Comparison of ENCODE assay signal across 21 cellular contexts in genomic region chr17:14840616-14841231, GRCh38.
DNase-seq lines count a peak whose midpoint lies in the region; ATAC-seq, FAIRE-seq and TF ChIP-seq lines count a peak whose summit lies in the region.
"Had no signal": no experiment of that assay in that cellular context is flagged by ENCODE, and none has a peak within 500 bp of the region (broad histone marks: within the 10 kb centered on the region; RNA-seq: fewer than 3 reads in every experiment).

No MANE protein-coding gene starts in this region.

- H3K9me3 ChIP-seq in AG04450 (ENCODE audit: control insufficient read depth, insufficient read depth, low read length) (peaks cover 9% of the 10 kb centered on the region), keratinocyte (ENCODE audit: control insufficient read depth, low read depth, low read length) (peaks cover 2% of the 10 kb centered on the region)

- POLR2A ChIA-PET in AG04450 (lab: Yijun Ruan, JAX) (no interaction called here), HEK293T (lab: Yijun Ruan, JAX) (no interaction called here)

- H3K27ac ChIP-seq in AG04450 (ENCODE audit: low read depth, low read length) (peak overlapping the region; percentile 80), keratinocyte (ENCODE audit: control insufficient read depth, insufficient read depth, low read length) (peak overlapping the region; percentile 66)
- H3K27ac ChIP-seq: tibial nerve had no signal

- H3K4me1 ChIP-seq in keratinocyte (ENCODE audit: control insufficient read depth, extremely low read depth, insufficient read depth, low read length) = peaks cover 55% of the 10 kb centered on the region
- H3K4me1 ChIP-seq: tibial nerve had no signal

- no peaks in the 10 kb centered on the region for H4K20me1 ChIP-seq in keratinocyte (ENCODE audit: control insufficient read depth, extremely low read depth, insufficient read depth, low read length)

- H3K4me3 ChIP-seq in AG04450 (ENCODE audit: low read depth, low read length) = no peak overlapping the region
- no peak overlapping the region for H3K4me3 ChIP-seq in keratinocyte (ENCODE audit: control insufficient read depth in 2 of 3, extremely low read depth in 1 of 3, insufficient read depth in 2 of 3, low read depth in 1 of 3, low read length in 3 of 3)
- H3K4me3 ChIP-seq: tibial nerve had no signal

- peak overlapping the region; percentile 31 for H3K9ac ChIP-seq in keratinocyte (ENCODE audit: control insufficient read depth, extremely low read depth, insufficient read depth, low read length)

- H3K9me1 ChIP-seq in keratinocyte (ENCODE audit: control insufficient read depth, extremely low read depth, insufficient read depth, low read length) = no peaks in the 10 kb centered on the region

- H3K27me3 ChIP-seq in AG04450 (ENCODE audit: control insufficient read depth, insufficient read depth, low read length) = no peaks in the 10 kb centered on the region
- no peaks in the 10 kb centered on the region for H3K27me3 ChIP-seq in keratinocyte (ENCODE audit: control insufficient read depth, extremely low read depth, insufficient read depth, low read length)
- H3K27me3 ChIP-seq: tibial nerve had no signal

- FAIRE-seq in keratinocyte (lab: Jason Lieb, UNC) = no peak
- FAIRE-seq: frontal cortex had no signal

- CTCF ChIA-PET in AG04450 (lab: Charles Lee) (no interaction called here), HEK293T (lab: Yijun Ruan, JAX) (no interaction called here)

- H3K36me3 ChIP-seq in keratinocyte (ENCODE audit: control insufficient read depth in 2 of 2, extremely low read depth in 1 of 2, insufficient read depth in 2 of 2, low read length in 2 of 2) = no peaks in the 10 kb centered on the region
- H3K36me3 ChIP-seq: tibial nerve had no signal

- DNase-seq in AG04450 (ENCODE audit: low read depth, low spot score) (peak; percentile 46), LHCN-M2 (ENCODE audit: low read depth) (peak; percentile 24), dedifferentiated amniotic fluid mesenchymal stem cell (ENCODE audit: extremely low spot score) (peak; percentile 69), keratinocyte (ENCODE audit: low read depth, low spot score) (no peak), NCI-H1930 (lab: John Stamatoyannopoulos, UW) (no peak), HEK293T (ENCODE audit: extremely low spot score) (no peak), NCI-H748 (lab: John Stamatoyannopoulos, UW; ENCODE audit: unreplicated experiment) (no peak)
- no peak for DNase-seq in stimulated activated naive CD8-positive, alpha-beta T cell treated with anti-CD3 and anti-CD28 coated beads, Interleukin-15, Interleukin-2, amounts not matched to agents 100 U/mL and 50 U/mL, for 24 hours
- DNase-seq: activated CD4-positive, CD25-positive, alpha-beta regulatory T cell treated with anti-CD3 and anti-CD28 coated beads, Interleukin-2, amount 50 U/mL, for 72 hours; activated naive CD8-positive, alpha-beta T cell treated with anti-CD3 and anti-CD28 coated beads for 36 hours; CD8-positive, alpha-beta T cell; central memory CD4-positive, alpha-beta T cell; effector CD4-positive, alpha-beta T cell; H9; Kasumi-1; NCI-H1417; NCI-H526 treated with DMSO at 0.1 percent for 48 hours; T-helper 9 cell had no signal

- H3K79me2 ChIP-seq in keratinocyte (ENCODE audit: control insufficient read depth, insufficient read depth, low read length) = no peaks in the 10 kb centered on the region

- ATAC-seq in stimulated activated naive CD8-positive, alpha-beta T cell treated with anti-CD3 and anti-CD28 coated beads, Interleukin-15, Interleukin-2, amounts not matched to agents 100 U/mL and 50 U/mL, for 24 hours = no peak
- ATAC-seq: CD8-positive, alpha-beta T cell; stimulated activated memory B cell treated with anti-CD40 and anti-IgM and Interleukin-4, amounts not matched to agents 10 μg/mL and 1 μg/mL and 100 μg/mL, for 72 hours had no signal

- peak overlapping the region; percentile 30 for H3K4me2 ChIP-seq in keratinocyte (ENCODE audit: control insufficient read depth, extremely low read depth, insufficient read depth, low read depth, low read length)

- dilution Hi-C loops in keratinocyte (cut with MboI; ENCODE audit: extremely low pct_ligation_motif_present, low sequenced_read_pairs) = no loop called here

- H2AFZ ChIP-seq in keratinocyte (ENCODE audit: control insufficient read depth, low read length) = peak overlapping the region; percentile 24

- TF ChIP-seq CTCF in AG04450 (IDR thresholded peaks at IDR 0.05; ENCODE audit: low read depth, low read length) (no peak), keratinocyte (optimal IDR thresholded peaks at IDR 0.05 in 1 of 3, IDR thresholded peaks at IDR 0.05 in 1 of 3, conservative IDR thresholded peaks at IDR 0.05 in 1 of 3; ENCODE audit: extremely low read depth in 1 of 3, insufficient read depth in 2 of 3, low read length in 3 of 3) (no peak)

TF ChIP-seq in HEK293T, 16 proteins besides CTCF, POLR2A, EP300 and RAD21:
- TF ChIP-seq L3MBTL2 (conservative IDR thresholded peaks at IDR 0.05) = no peak
- TF ChIP-seq BHLHE40 (IDR thresholded peaks at IDR 0.05; ENCODE audit: borderline replicate concordance) = no peak
- TF ChIP-seq LEF1 (IDR thresholded peaks at IDR 0.05; ENCODE audit: borderline replicate concordance) = no peak
- TF ChIP-seq NFRKB (IDR thresholded peaks at IDR 0.05) = no peak
- TF ChIP-seq FOXK2 (IDR thresholded peaks at IDR 0.05) = no peak
- no peak for TF ChIP-seq ELF4 (IDR thresholded peaks at IDR 0.05)
- TF ChIP-seq HDGF (IDR thresholded peaks at IDR 0.05; ENCODE audit: borderline replicate concordance) = no peak
- no peak for TF ChIP-seq CTBP1 (IDR thresholded peaks at IDR 0.05; ENCODE audit: borderline replicate concordance)
- no peak for TF ChIP-seq FOXA1 (IDR thresholded peaks at IDR 0.05)
- TF ChIP-seq SP1 (IDR thresholded peaks at IDR 0.05) = no peak
- TF ChIP-seq ZNF384 (IDR thresholded peaks at IDR 0.05) = no peak
- TF ChIP-seq TARDBP (IDR thresholded peaks at IDR 0.05) = no peak

Comparison
In these comparisons a context has a peak if more than half of its experiments do, and no peak if none do; other contexts are left out.
1. DNase-seq: peak in AG04450 (single experiment), LHCN-M2 (single experiment) and dedifferentiated amniotic fluid mesenchymal stem cell (single experiment); none in keratinocyte (single experiment), NCI-H1930 (0 of 2), stimulated activated naive CD8-positive, alpha-beta T cell treated with anti-CD3 and anti-CD28 coated beads, Interleukin-15, Interleukin-2, amounts not matched to agents 100 U/mL and 50 U/mL, for 24 hours (single experiment), HEK293T (single experiment) and NCI-H748 (single experiment).